16 cellular contexts compared by ENCODE assay signal in the genomic region with DNA sequence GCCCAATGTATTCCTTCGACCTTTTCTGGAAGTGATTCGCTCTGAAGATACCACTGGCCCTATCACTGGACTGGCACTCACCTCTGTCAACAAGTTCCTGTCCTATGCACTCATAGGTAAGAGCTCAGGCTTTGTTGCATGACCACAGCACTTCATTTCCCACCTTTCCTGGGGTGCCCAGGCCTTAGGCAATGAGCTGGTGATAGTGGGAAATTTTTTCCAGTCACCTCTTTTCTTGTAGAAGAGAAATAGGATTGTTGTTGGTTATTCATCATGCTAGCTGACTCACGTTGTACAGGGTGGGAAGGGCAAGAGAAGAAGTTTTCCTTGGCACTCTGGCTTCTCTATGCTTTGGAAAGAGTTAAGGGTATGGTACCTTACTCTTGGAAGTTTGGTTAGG. TPM values are rescaled to one million over a fixed set of nuclear protein-coding genes. Genes with fewer than 3 reads are reported as not detected.
DNase-seq lines count a peak whose midpoint lies in the region; ATAC-seq and TF ChIP-seq lines count a peak whose summit lies in the region.
"Had no signal": no experiment of that assay in that cellular context is flagged by ENCODE, and none has a peak within 500 bp of the region (broad histone marks: within the 10 kb centered on the region; RNA-seq: fewer than 3 reads in every experiment).

No MANE protein-coding gene starts in this region.

- H3K36me3 Mint-ChIP-seq in T-helper 17 cell (ENCODE audit: low read depth), result no peaks in the 10 kb centered on the region

- peaks cover 44% of the 10 kb centered on the region for H3K79me2 ChIP-seq in osteoblast (ENCODE audit: insufficient read depth, low read length)

- no peak overlapping the region for H2AFZ ChIP-seq in osteoblast (ENCODE audit: low read length)

- no peaks in the 10 kb centered on the region for H3K27me3 Mint-ChIP-seq in T-helper 17 cell

- H3K4me1 Mint-ChIP-seq in T-helper 17 cell, result peaks cover 2% of the 10 kb centered on the region

- H3K27ac ChIP-seq in osteoblast (ENCODE audit: low read depth, low read length), result peak overlapping the region; percentile 84
- H3K27ac ChIP-seq: C4-2B had no signal

- H3K36me3 ChIP-seq in osteoblast (ENCODE audit: insufficient read depth, low read length), result peaks cover 21% of the 10 kb centered on the region

- H3K4me1 ChIP-seq in osteoblast (ENCODE audit: insufficient read depth, low read length), result peaks cover 29% of the 10 kb centered on the region

- DNase-seq in GM03348 (ENCODE audit: low spot score), result peak; percentile 27
- DNase-seq in NCI-H226, result peak; percentile 83
- peak; percentile 12 for DNase-seq in dermis blood vessel endothelial cell
- peak; percentile 91 for DNase-seq in osteoblast (ENCODE audit: insufficient read length, low spot score, missing footprints)
- no peak for DNase-seq in T-helper 17 cell
- DNase-seq in NCI-H187 treated with DMSO at 0.1 percent for 48 hours (lab: John Stamatoyannopoulos, UW), result no peak
- DNase-seq: activated naive CD4-positive, alpha-beta T cell treated with Interleukin-2 at 50 U/mL for 16 hours; effector CD4-positive, alpha-beta T cell; NCI-H1930; NCI-H526; right cardiac atrium; stimulated activated CD4-positive, alpha-beta T cell treated with anti-CD3 and anti-CD28 coated beads, Interleukin-2, amount 100 ng/mL, for 24 hours had no signal

- no peaks in the 10 kb centered on the region for H3K27me3 ChIP-seq in osteoblast (ENCODE audit: insufficient read depth, low read length)

- H3K4me2 ChIP-seq in osteoblast (ENCODE audit: insufficient read depth, low read length), result peak overlapping the region; percentile 52

- H3K4me3 ChIP-seq in osteoblast (ENCODE audit: insufficient read depth, low read length), result peak overlapping the region; percentile 15
- H3K4me3 ChIP-seq: lung had no signal

- no peak overlapping the region for H3K4me3 Mint-ChIP-seq in T-helper 17 cell
- H3K4me3 Mint-ChIP-seq: nephron had no signal

- H4K20me1 ChIP-seq in osteoblast (ENCODE audit: insufficient read depth, low read length), result peaks cover 45% of the 10 kb centered on the region

- no peak for ATAC-seq in T-helper 17 cell
- ATAC-seq in HG02678 (IDR thresholded peaks at IDR 0.05; ENCODE audit: unreplicated experiment), result no peak
- ATAC-seq: right cardiac atrium had no signal

- TF ChIP-seq CTCF in osteoblast (IDR thresholded peaks at IDR 0.05; ENCODE audit: extremely low read depth, low read depth, low read length), result no peak

- H3K9me3 ChIP-seq in osteoblast (ENCODE audit: low read depth, low read length) (no peaks in the 10 kb centered on the region), T-helper 17 cell (ENCODE audit: control insufficient read depth, low read length, poor library complexity, severe bottlenecking) (no peaks in the 10 kb centered on the region)

- no peak overlapping the region for H3K27ac Mint-ChIP-seq in T-helper 17 cell
- H3K27ac Mint-ChIP-seq: nephron had no signal

RNA-seq across cellular contexts. Expression of gene NFKB2, which starts 51.4 kb away (rescaled TPM):
- total RNA-seq in dermis blood vessel endothelial cell (33.0 and 35.7 TPM in 2 replicates), osteoblast (17.7 and 20.3 TPM in 2 replicates), T-helper 17 cell (100 to 1,000 TPM; 364 to 390 TPM)

Comparison
In these comparisons a context has a peak if more than half of its experiments do, and no peak if none do; other contexts are left out.
1. DNase-seq: peak in GM03348 (single experiment), NCI-H226 (single experiment), dermis blood vessel endothelial cell (single experiment) and osteoblast (single experiment); none in T-helper 17 cell (0 of 3) and NCI-H187 treated with DMSO at 0.1 percent for 48 hours (single experiment).